1 cellular context compared by ENCODE assay signal in genomic region chrX:2513120-2513664, GRCh38.
A peak's percentile ranks its signal among the peaks of the same experiment; 100 is the strongest.
TF ChIP-seq lines count a peak whose summit lies in the region.

No MANE protein-coding gene starts in this region.

TF ChIP-seq in HepG2, 621 proteins besides CTCF, POLR2A, EP300 and RAD21:
- no peak for TF ChIP-seq ZNF749 (CRISPR knock-in tag; IDR thresholded peaks at IDR 0.05; ENCODE audit: borderline replicate concordance)
- no peak for TF ChIP-seq HNF4A (CRISPR knock-in tag; IDR thresholded peaks at IDR 0.05)
- TF ChIP-seq ZNF121 (CRISPR knock-in tag; IDR thresholded peaks at IDR 0.05), result peak; percentile 62; the same call in 1 of the 2 replicates
